Comparison of ENCODE assay signal across 8 cellular contexts in genomic region chr5:149317281-149318048, GRCh38. TPM values are rescaled to one million over a fixed set of nuclear protein-coding genes. Genes with fewer than 3 reads are reported as not detected.
DNase-seq lines count a peak whose midpoint lies in the region; ATAC-seq and TF ChIP-seq lines count a peak whose summit lies in the region.

No MANE protein-coding gene starts in this region.

- H3K27me3 Mint-ChIP-seq in T-helper 17 cell (peaks cover 2% of the 10 kb centered on the region), nephron (ENCODE audit: low read depth) (peaks cover 3% of the 10 kb centered on the region)
- H3K27me3 Mint-ChIP-seq in effector memory CD8-positive, alpha-beta T cell: peaks cover 0 to 3% of the 10 kb centered on the region in 2 donors

- H4K20me1 ChIP-seq in MM.1S (ENCODE audit: insufficient read depth, low read length): no peaks in the 10 kb centered on the region

- H3K4me3 Mint-ChIP-seq in T-helper 17 cell (no peak overlapping the region), nephron (no peak overlapping the region)
- no peak overlapping the region for H3K4me3 Mint-ChIP-seq in effector memory CD8-positive, alpha-beta T cell

- H3K9me3 ChIP-seq in MM.1S (replicated peaks; ENCODE audit: insufficient read depth, low read length): no peaks in the 10 kb centered on the region
- H3K9me3 ChIP-seq in T-helper 17 cell (ENCODE audit: control insufficient read depth, low read length, poor library complexity, severe bottlenecking): no peaks in the 10 kb centered on the region

- H3K9me3 Mint-ChIP-seq in effector memory CD8-positive, alpha-beta T cell: no peaks in the 10 kb centered on the region
- H3K9me3 Mint-ChIP-seq in nephron: no peaks in the 10 kb centered on the region

- H3K4me1 ChIP-seq in MM.1S (ENCODE audit: low read length): peaks cover 10% of the 10 kb centered on the region; the same call in 1 of the 2 replicates

- H3K79me2 ChIP-seq in MM.1S (ENCODE audit: low read length): no peaks in the 10 kb centered on the region

- no peaks in the 10 kb centered on the region for H3K9me2 ChIP-seq in MM.1S (replicated peaks; ENCODE audit: insufficient read depth, low read length)

- no peak overlapping the region for H3K27ac ChIP-seq in MM.1S (ENCODE audit: low read length)

- no peak overlapping the region for H3K4me2 ChIP-seq in MM.1S (ENCODE audit: low read depth, low read length)

- no peaks in the 10 kb centered on the region for H3K36me3 ChIP-seq in MM.1S (replicated peaks; ENCODE audit: insufficient read depth, low read length)

- TF ChIP-seq CTCF in MM.1S (IDR thresholded peaks at IDR 0.05; ENCODE audit: low read length): peak; percentile 70
- TF ChIP-seq CTCF in nephron (IDR thresholded peaks at IDR 0.05; ENCODE audit: unreplicated experiment in 3 of 3): peak; percentile 71 to 82 (median 80)

- no peaks in the 10 kb centered on the region for H3F3A ChIP-seq in MM.1S (ENCODE audit: insufficient read depth, low read length)

- H3K27ac Mint-ChIP-seq in T-helper 17 cell: no peak overlapping the region
- no peak overlapping the region for H3K27ac Mint-ChIP-seq in effector memory CD8-positive, alpha-beta T cell
- H3K27ac Mint-ChIP-seq in nephron: peak overlapping the region; percentile 10 to 64 (median 44)

- H3K4me1 Mint-ChIP-seq in T-helper 17 cell: no peaks in the 10 kb centered on the region
- H3K4me1 Mint-ChIP-seq in effector memory CD8-positive, alpha-beta T cell (ENCODE audit: low read depth in 2 of 2): no peaks in the 10 kb centered on the region
- peaks cover 34% of the 10 kb centered on the region for H3K4me1 Mint-ChIP-seq in nephron

- DNase-seq in NCI-H1092 treated with DMSO at 0.1 percent for 48 hours (lab: John Stamatoyannopoulos, UW) (peak; percentile 44), NCI-H1092 (lab: John Stamatoyannopoulos, UW) (no peak), MM.1S (peak; percentile 66), T-helper 17 cell (peak in 1 of 3 donors; percentile 18)
- DNase-seq in effector memory CD8-positive, alpha-beta T cell: peak; percentile 23 to 36 (median 25)

- no peak overlapping the region for H3K9ac ChIP-seq in MM.1S (ENCODE audit: low read length)

- H3K36me3 Mint-ChIP-seq in T-helper 17 cell (ENCODE audit: low read depth): peaks cover 2% of the 10 kb centered on the region
- no peaks in the 10 kb centered on the region for H3K36me3 Mint-ChIP-seq in effector memory CD8-positive, alpha-beta T cell (ENCODE audit: insufficient read depth)
- H3K36me3 Mint-ChIP-seq in nephron (ENCODE audit: low read depth): no peaks in the 10 kb centered on the region

- H3K27me3 ChIP-seq in MM.1S (replicated peaks; ENCODE audit: insufficient read depth, low read length): no peaks in the 10 kb centered on the region

- ATAC-seq in GM19463 (IDR thresholded peaks at IDR 0.05; ENCODE audit: unreplicated experiment): peak; percentile 74
- peak; percentile 71 for ATAC-seq in T-helper 17 cell
- peak; percentile 64 for ATAC-seq in effector memory CD8-positive, alpha-beta T cell (replicated peaks)
- no peak for ATAC-seq in HG03342 (IDR thresholded peaks at IDR 0.05; ENCODE audit: unreplicated experiment)

- no peak overlapping the region for H3K4me3 ChIP-seq in MM.1S (ENCODE audit: low read length)

- peak overlapping the region; percentile 64 for H2AFZ ChIP-seq in MM.1S (ENCODE audit: low read length)

RNA-seq across cellular contexts. Expression of gene GRPEL2, which starts 27.8 kb away (rescaled TPM):
- 10 to 100 TPM; 21.2 to 33.0 TPM for total RNA-seq in T-helper 17 cell

RNA-seq across cellular contexts. Expression of gene PCYOX1L, which starts 40.4 kb away (rescaled TPM):
- total RNA-seq in T-helper 17 cell: 10 to 100 TPM; 33.1 to 35.0 TPM

RNA-seq across cellular contexts. Expression of gene AFAP1L1, which starts 45.8 kb away (rescaled TPM):
- under 1 TPM in 1 of 2 donors, not detected in 1; 0.52 TPM for total RNA-seq in T-helper 17 cell

Comparison
In these comparisons a context has a peak if more than half of its experiments do, and no peak if none do; other contexts are left out.
1. H3K27ac Mint-ChIP-seq: peak in nephron (3 of 3); none in T-helper 17 cell (single experiment) and effector memory CD8-positive, alpha-beta T cell (0 of 2).